Comparison of ENCODE assay signal across 21 cellular contexts in genomic region chr3:82100378-82100777, GRCh38.
A peak's percentile ranks its signal among the peaks of the same experiment; 100 is the strongest.
DNase-seq lines count a peak whose midpoint lies in the region; ATAC-seq and TF ChIP-seq lines count a peak whose summit lies in the region.
"Had no signal": no experiment of that assay in that cellular context is flagged by ENCODE, and none has a peak within 500 bp of the region (broad histone marks: within the 10 kb centered on the region; RNA-seq: fewer than 3 reads in every experiment).

No MANE protein-coding gene starts in this region.

- dilution Hi-C loops in IMR-90 (cut with HindIII; ENCODE audit: low sequenced_read_pairs, unreplicated experiment), result no loop called here

- H2AK5ac ChIP-seq in IMR-90 (ENCODE audit: low read depth, low read length), result no peak overlapping the region

- H3K9ac ChIP-seq in IMR-90 (ENCODE audit: low read depth, low read length), result no peak overlapping the region
- H3K9ac ChIP-seq: KMS-11 had no signal

- no peaks in the 10 kb centered on the region for H4K20me1 ChIP-seq in IMR-90 (ENCODE audit: insufficient read depth, low read length)

- peaks cover 1% of the 10 kb centered on the region for H3K36me3 Mint-ChIP-seq in chondrocyte (ENCODE audit: low read depth)

- no peaks in the 10 kb centered on the region for H3K36me3 ChIP-seq in IMR-90 (ENCODE audit: control insufficient read depth, insufficient read depth, low read length)
- H3K36me3 ChIP-seq in kidney epithelial cell (ENCODE audit: control insufficient read depth, insufficient read depth, low read length), result no peaks in the 10 kb centered on the region
- H3K36me3 ChIP-seq: neutrophil, vagina had no signal

- no peaks in the 10 kb centered on the region for H3K79me1 ChIP-seq in IMR-90 (ENCODE audit: low read depth in 1 of 2, low read length in 2 of 2)

- no peak overlapping the region for H3K27ac ChIP-seq in IMR-90 (ENCODE audit: insufficient read depth, low read length)
- H3K27ac ChIP-seq: KMS-11, neutrophil, vagina, VCaP had no signal

- no peak overlapping the region for H3K4me2 ChIP-seq in IMR-90 (ENCODE audit: low read depth, low read length)
- H3K4me2 ChIP-seq: KMS-11 had no signal

- H3K27ac Mint-ChIP-seq in chondrocyte (ENCODE audit: unreplicated experiment), result peak overlapping the region; percentile 18
- H3K27ac Mint-ChIP-seq: activated naive CD4-positive, alpha-beta T cell treated with anti-CD3 and anti-CD28 coated beads for 36 hours; effector memory CD8-positive, alpha-beta T cell had no signal

- no TSS peak for BruUV-seq in IMR-90 (replicated peaks; lab: Mats Ljungman, UMichigan)

- H3K9me1 ChIP-seq in IMR-90 (ENCODE audit: insufficient read depth, low read length), result no peaks in the 10 kb centered on the region

- H2AFZ ChIP-seq in IMR-90 (replicated peaks; ENCODE audit: low read length, poor library complexity), result no peak overlapping the region

- H3K27me3 ChIP-seq in IMR-90 (ENCODE audit: control insufficient read depth, insufficient read depth, low read length) (no peaks in the 10 kb centered on the region), kidney epithelial cell (ENCODE audit: control insufficient read depth, insufficient read depth, low read length) (no peaks in the 10 kb centered on the region)
- H3K27me3 ChIP-seq: neutrophil, vagina had no signal

- H4K5ac ChIP-seq in IMR-90 (ENCODE audit: low read depth, low read length), result no peak overlapping the region

- no peak overlapping the region for H4K8ac ChIP-seq in IMR-90 (ENCODE audit: low read depth in 2 of 2, low read length in 2 of 2)

- intact Hi-C loops in IMR-90 (cut with micrococcal nuclease), result no loop called here

- DNase-seq in ACHN (peak; percentile 82), IMR-90 (peak; percentile 2), chondrocyte (ENCODE audit: low spot score) (no peak), kidney epithelial cell (ENCODE audit: low read depth) (peak; percentile 61), DMS153 (lab: John Stamatoyannopoulos, UW) (no peak), GM20000 (ENCODE audit: low spot score) (no peak), pons (ENCODE audit: low spot score) (no peak)
- DNase-seq in activated effector memory CD4-positive, alpha-beta T cell treated with anti-CD3 and anti-CD28 coated beads, Interleukin-2, amount 50 U/mL, for 16 hours, result no peak
- DNase-seq: activated naive CD4-positive, alpha-beta T cell treated with anti-CD3 and anti-CD28 coated beads for 36 hours; effector memory CD8-positive, alpha-beta T cell; head of caudate nucleus; NCI-H146; NCI-H510A; OCI-M1; stimulated activated naive CD4-positive, alpha-beta T cell treated with Interleukin-2 at 50 U/mL for 16 hours; SW 1271 had no signal

- CTCF ChIA-PET in IMR-90 (lab: Yijun Ruan, JAX), result no interaction called here

- peaks cover 17% of the 10 kb centered on the region for H3K9me3 Mint-ChIP-seq in chondrocyte (ENCODE audit: low read depth)

- no peak overlapping the region for H3K18ac ChIP-seq in IMR-90 (ENCODE audit: low read depth, low read length)

- no peak overlapping the region for H3K4ac ChIP-seq in IMR-90 (ENCODE audit: low read depth, low read length)

- in situ Hi-C loops in ACHN (cut with HindIII; ENCODE audit: low pct_ligation_motif_present, low pct_unique_long_range_greater_than_20kb, low sequenced_read_pairs), result no loop called here
- in situ Hi-C loops in IMR-90 (cut with MboI; ENCODE audit: low sequenced_read_pairs), result no loop called here

- H3K4me1 ChIP-seq in IMR-90 (ENCODE audit: control insufficient read depth, insufficient read depth, low read length), result no peaks in the 10 kb centered on the region
- H3K4me1 ChIP-seq: vagina had no signal

- no peak overlapping the region for H3K23ac ChIP-seq in IMR-90 (ENCODE audit: low read depth, low read length)

- no peaks in the 10 kb centered on the region for H3K9me3 ChIP-seq in IMR-90 (ENCODE audit: control insufficient read depth, insufficient read depth, low read length)
- H3K9me3 ChIP-seq: neutrophil, vagina had no signal

- H3K4me1 Mint-ChIP-seq in chondrocyte (ENCODE audit: low read depth), result peaks cover 11% of the 10 kb centered on the region

- H3K14ac ChIP-seq in IMR-90 (replicated peaks; ENCODE audit: low read depth, low read length), result no peak overlapping the region

- no peak for TF ChIP-seq POLR2A in IMR-90 (IDR thresholded peaks at IDR 0.05; ENCODE audit: low read depth, low read length)

- ATAC-seq in IMR-90 (ENCODE audit: low read depth), result peak; percentile 73
- ATAC-seq: effector memory CD8-positive, alpha-beta T cell had no signal

- no peak for TF ChIP-seq RAD21 in IMR-90 (IDR thresholded peaks at IDR 0.05; ENCODE audit: low read length)

- WGBS in IMR-90 (ENCODE audit: extremely low coverage in 2 of 2, insufficient read length in 1 of 2), 2 experiments, result no CpG with 5 or more reads among the region's 3 CpGs

- H2AK9ac ChIP-seq in IMR-90 (replicated peaks; ENCODE audit: low read depth, low read length, poor library complexity), result no peak overlapping the region

- POLR2A ChIA-PET in IMR-90 (lab: Charles Lee; ENCODE audit: unreplicated experiment), result no interaction called here

- no peak overlapping the region for H3K56ac ChIP-seq in IMR-90 (ENCODE audit: extremely low read depth, insufficient read depth, low read length)

- H4K91ac ChIP-seq in IMR-90 (ENCODE audit: insufficient read depth, low read depth, low read length), result no peak overlapping the region

- H3K4me3 Mint-ChIP-seq in chondrocyte (ENCODE audit: unreplicated experiment), result no peak overlapping the region
- H3K4me3 Mint-ChIP-seq: activated naive CD4-positive, alpha-beta T cell treated with anti-CD3 and anti-CD28 coated beads for 36 hours; effector memory CD8-positive, alpha-beta T cell had no signal

- no peak for TF ChIP-seq CTCF in IMR-90 (conservative IDR thresholded peaks at IDR 0.05; ENCODE audit: low read depth, low read length)
- TF ChIP-seq CTCF in chondrocyte (IDR thresholded peaks at IDR 0.05), result no peak
- TF ChIP-seq CTCF in kidney epithelial cell (IDR thresholded peaks at IDR 0.05; ENCODE audit: insufficient read depth, low read length, poor library complexity, severe bottlenecking), result no peak
- no peak for TF ChIP-seq CTCF in GM20000 (IDR thresholded peaks at IDR 0.05; ENCODE audit: extremely low read depth, missing control alignments)

- H2BK20ac ChIP-seq in IMR-90 (ENCODE audit: low read depth, low read length), result no peak overlapping the region

- H2BK15ac ChIP-seq in IMR-90 (ENCODE audit: low read depth, low read length), result no peak overlapping the region

- no peaks in the 10 kb centered on the region for H3K27me3 Mint-ChIP-seq in chondrocyte (ENCODE audit: low read depth)
- H3K27me3 Mint-ChIP-seq: effector memory CD8-positive, alpha-beta T cell had no signal

- no peak overlapping the region for H2BK5ac ChIP-seq in IMR-90 (ENCODE audit: low read depth, low read length, poor library complexity, severe bottlenecking)

- no peak overlapping the region for H2BK120ac ChIP-seq in IMR-90 (ENCODE audit: low read depth, low read length)

- H3K4me3 ChIP-seq in IMR-90 (ENCODE audit: insufficient read depth, low read depth, low read length), result no peak overlapping the region
- no peak overlapping the region for H3K4me3 ChIP-seq in kidney epithelial cell (ENCODE audit: low read depth, low read length)
- H3K4me3 ChIP-seq: lung, vagina had no signal

TF ChIP-seq in IMR-90, 13 proteins besides CTCF, POLR2A, EP300 and RAD21:
- no peak for TF ChIP-seq RFX5 (IDR thresholded peaks at IDR 0.05; ENCODE audit: low read depth, low read length)

Comparison
In these comparisons a context has a peak if more than half of its experiments do, and no peak if none do; other contexts are left out.
1. DNase-seq: peak in ACHN (single experiment), IMR-90 (single experiment) and kidney epithelial cell (single experiment); none in chondrocyte (single experiment), DMS153 (single experiment), GM20000 (single experiment), activated effector memory CD4-positive, alpha-beta T cell treated with anti-CD3 and anti-CD28 coated beads, Interleukin-2, amount 50 U/mL, for 16 hours (single experiment) and pons (single experiment).